In the genomic region with DNA sequence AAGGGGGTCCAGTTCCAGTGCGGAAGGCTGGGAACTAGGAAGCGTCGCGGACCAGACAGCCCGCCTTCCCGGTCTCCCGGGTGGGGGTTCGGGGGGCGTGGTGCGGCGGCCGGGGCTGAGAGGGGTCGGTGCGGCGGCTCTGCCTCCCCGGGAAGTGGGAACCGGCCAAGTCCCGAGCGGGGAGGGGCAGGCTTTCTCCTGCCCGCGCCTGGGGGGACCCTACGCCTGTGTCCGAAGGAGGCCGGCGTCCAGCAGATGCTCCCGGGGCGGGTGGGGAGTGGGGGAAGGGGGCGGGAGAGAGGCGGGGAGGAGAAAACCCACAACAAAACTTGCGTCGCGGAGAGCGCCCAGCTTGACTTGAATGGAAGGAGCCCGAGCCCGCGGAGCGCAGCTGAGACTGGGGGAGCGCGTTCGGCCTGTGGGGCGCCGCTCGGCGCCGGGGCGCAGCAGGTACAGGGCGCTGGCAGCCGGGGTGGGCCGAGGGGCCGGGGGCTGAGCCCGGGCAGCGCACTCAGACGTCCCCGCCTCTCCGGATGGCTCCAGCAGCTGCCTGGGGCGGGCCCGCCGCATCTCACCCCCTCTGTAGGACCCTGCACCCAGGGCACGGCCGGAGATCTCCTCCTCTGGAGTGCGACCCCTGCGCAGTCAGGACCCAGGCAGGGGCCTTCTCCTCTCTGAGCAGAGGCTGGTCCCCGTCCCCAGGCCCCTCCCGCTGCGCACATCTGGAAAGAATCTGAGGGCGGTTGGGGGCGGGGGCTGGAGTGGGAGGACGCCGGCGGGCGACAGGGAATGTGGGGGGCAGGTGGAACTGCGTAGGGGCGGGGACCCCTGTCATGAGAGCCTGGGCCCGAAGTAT, we compare ENCODE assay signal across 9 cellular contexts. TPM values are rescaled to one million over a fixed set of nuclear protein-coding genes. Genes with fewer than 3 reads are reported as not detected.
A peak's percentile ranks its signal among the peaks of the same experiment; 100 is the strongest.
DNase-seq lines count a peak whose midpoint lies in the region; ATAC-seq, FAIRE-seq and TF ChIP-seq lines count a peak whose summit lies in the region.
"Had no signal": no experiment of that assay in that cellular context is flagged by ENCODE, and none has a peak within 500 bp of the region (broad histone marks: within the 10 kb centered on the region; RNA-seq: fewer than 3 reads in every experiment).

Gene PODN (plus strand): TSS at position 355 of the 856 bp plus-strand sequence. CDS start 7,643 bp downstream, outside the sequence.

- CTCF ChIA-PET in activated CD4-positive, alpha-beta memory T cell treated with anti-CD3 and anti-CD28 coated beads for 36 hours (lab: Charles Lee) = no interaction called here
- CTCF ChIA-PET in activated CD4-positive, alpha-beta memory T cell treated with anti-CD3 and anti-CD28 coated beads, Interleukin-2, amount 10 ng/mL, durations not matched to agents 7 days and 5 days (lab: Charles Lee) = no interaction called here
- CTCF ChIA-PET in HepG2 (lab: Yijun Ruan, JAX; ENCODE audit: low intra/inter-chr PET ratio, low total read pairs) = no interaction called here

- H3K9ac ChIP-seq in HepG2 (ENCODE audit: insufficient read depth, low read depth, low read length) = no peak within 1 kb of the TSS

- no peak within 1 kb of the TSS for H2AFZ ChIP-seq in HepG2 (ENCODE audit: low read length)

- TF ChIP-seq EP300 in HepG2 (IDR thresholded peaks at IDR 0.05; ENCODE audit: low read depth in 2 of 2, low read length in 2 of 2) = no peak
- TF ChIP-seq EP300 in HepG2 (CRISPR knock-in tag; IDR thresholded peaks at IDR 0.05; ENCODE audit: borderline replicate concordance) = no peak

- H4K20me1 ChIP-seq in HepG2 (ENCODE audit: insufficient read depth, low read length) = no peaks in the 10 kb centered on the region

- no peak for ATAC-seq in central memory CD8-positive, alpha-beta T cell (replicated peaks; ENCODE audit: extremely low read depth, poor library complexity, severe bottlenecking)
- ATAC-seq in HepG2 = peak; percentile 40
- ATAC-seq in GM18858 (IDR thresholded peaks at IDR 0.05; ENCODE audit: unreplicated experiment) = no peak

- peak within 1 kb of the TSS in 2 of 3 experiments; percentile 17 to 25; a peak in 2 of 6 replicates for H3K4me3 ChIP-seq in HepG2 (replicated peaks in 1 of 3; ENCODE audit: insufficient read depth in 1 of 3, low read depth in 2 of 3, low read length in 3 of 3)

- in situ Hi-C loops in HepG2 (cut with HindIII; ENCODE audit: extremely low pct_ligation_motif_present, low pct_unique_long_range_greater_than_20kb) = no loop called here

- BruUV-seq in HepG2 (replicated peaks; lab: Mats Ljungman, UMichigan) = no TSS peak

- no peaks in the 10 kb centered on the region for H3K9me3 ChIP-seq in HepG2 (ENCODE audit: low read length)

- H3K9me3 Mint-ChIP-seq in activated CD4-positive, alpha-beta memory T cell treated with anti-CD3 and anti-CD28 coated beads for 36 hours = no peaks in the 10 kb centered on the region
- H3K9me3 Mint-ChIP-seq in activated CD4-positive, alpha-beta memory T cell treated with anti-CD3 and anti-CD28 coated beads, Interleukin-2, amount 10 ng/mL, durations not matched to agents 7 days and 5 days = no peaks in the 10 kb centered on the region
- no peaks in the 10 kb centered on the region for H3K9me3 Mint-ChIP-seq in central memory CD8-positive, alpha-beta T cell
- H3K9me3 Mint-ChIP-seq: T-helper 1 cell treated with Interleukin-12 subunit alpha and Interleukin-12 subunit beta and Interleukin-4 antibody, amounts not matched to agents 30 μg/mL and 1 μg/mL, for 36 hours had no signal

- TF ChIP-seq RAD21 in HepG2 (CRISPR knock-in tag; IDR thresholded peaks at IDR 0.05) = no peak

- WGBS in HepG2 (ENCODE audit: low lambda C conversion rate) = 61% methylated on average over 42 of the region's 74 CpGs

- H3K27ac Mint-ChIP-seq in activated CD4-positive, alpha-beta memory T cell treated with anti-CD3 and anti-CD28 coated beads for 36 hours = no peak within 1 kb of the TSS
- no peak within 1 kb of the TSS for H3K27ac Mint-ChIP-seq in activated CD4-positive, alpha-beta memory T cell treated with anti-CD3 and anti-CD28 coated beads, Interleukin-2, amount 10 ng/mL, durations not matched to agents 7 days and 5 days
- no peak within 1 kb of the TSS for H3K27ac Mint-ChIP-seq in central memory CD8-positive, alpha-beta T cell (ENCODE audit: low read depth)
- H3K27ac Mint-ChIP-seq: T-helper 1 cell treated with Interleukin-12 subunit alpha and Interleukin-12 subunit beta and Interleukin-4 antibody, amounts not matched to agents 30 μg/mL and 1 μg/mL, for 36 hours had no signal

- FAIRE-seq in HepG2 (lab: Jason Lieb, UNC) = no peak

- no peaks in the 10 kb centered on the region for H3K79me2 ChIP-seq in HepG2 (ENCODE audit: insufficient read depth, low read length)

- H3K4me1 Mint-ChIP-seq in activated CD4-positive, alpha-beta memory T cell treated with anti-CD3 and anti-CD28 coated beads for 36 hours (ENCODE audit: low read depth) = peaks cover 8% of the 10 kb centered on the region
- peaks cover 2% of the 10 kb centered on the region for H3K4me1 Mint-ChIP-seq in activated CD4-positive, alpha-beta memory T cell treated with anti-CD3 and anti-CD28 coated beads, Interleukin-2, amount 10 ng/mL, durations not matched to agents 7 days and 5 days
- peaks cover 5% of the 10 kb centered on the region for H3K4me1 Mint-ChIP-seq in central memory CD8-positive, alpha-beta T cell

- DNase-seq in activated CD4-positive, alpha-beta memory T cell treated with anti-CD3 and anti-CD28 coated beads for 36 hours = peak; percentile 17
- DNase-seq in activated CD4-positive, alpha-beta memory T cell treated with anti-CD3 and anti-CD28 coated beads, Interleukin-2, amount 10 ng/mL, durations not matched to agents 7 days and 5 days = no peak
- no peak for DNase-seq in central memory CD8-positive, alpha-beta T cell (ENCODE audit: low spot score in 2 of 2)
- no peak for DNase-seq in HepG2 (ENCODE audit: low spot score)
- no peak for DNase-seq in foreskin melanocyte
- DNase-seq in GF-D8 (lab: John Stamatoyannopoulos, UW) = no peak

- no peak for TF ChIP-seq POLR2A in HepG2 (IDR thresholded peaks at IDR 0.05; ENCODE audit: insufficient read depth in 1 of 2, low read depth in 2 of 2, low read length in 2 of 2)

- intact Hi-C loops in activated CD4-positive, alpha-beta memory T cell treated with anti-CD3 and anti-CD28 coated beads for 36 hours (cut with micrococcal nuclease) = no loop called here
- intact Hi-C loops in HepG2 (cut with micrococcal nuclease; ENCODE audit: unreplicated experiment) = no loop called here

- POLR2A ChIA-PET in activated CD4-positive, alpha-beta memory T cell treated with anti-CD3 and anti-CD28 coated beads for 36 hours (lab: Charles Lee) = interaction anchor here (0.6 kb wide), 1 partner anchor 366 kb away, joined by 4 read pairs; no protein-coding TSS in a partner anchor
- POLR2A ChIA-PET in activated CD4-positive, alpha-beta memory T cell treated with anti-CD3 and anti-CD28 coated beads, Interleukin-2, amount 10 ng/mL, durations not matched to agents 7 days and 5 days (lab: Charles Lee) = no interaction called here
- POLR2A ChIA-PET in HepG2 (lab: Yijun Ruan, JAX) = no interaction called here

- no peaks in the 10 kb centered on the region for H3K36me3 ChIP-seq in HepG2 (replicated peaks in 1 of 2; ENCODE audit: control insufficient read depth in 1 of 2, insufficient read depth in 2 of 2, low read length in 2 of 2)

- no peak for TF ChIP-seq CTCF in HepG2 (CRISPR knock-in tag; IDR thresholded peaks at IDR 0.05)
- no peak for TF ChIP-seq CTCF in subcutaneous adipose tissue (IDR thresholded peaks at IDR 0.05; ENCODE audit: low read depth)

- peaks cover 4 to 15% of the 10 kb centered on the region in 2 experiments; a peak in 4 of 5 replicates for H3K27me3 ChIP-seq in HepG2 (ENCODE audit: control insufficient read depth in 1 of 2, insufficient read depth in 2 of 2, low read length in 2 of 2)

- H3K4me1 ChIP-seq in HepG2 (ENCODE audit: insufficient read depth, low read length) = no peaks in the 10 kb centered on the region

- peak within 1 kb of the TSS; percentile 34; the same call in 1 of the 2 replicates for H3K4me2 ChIP-seq in HepG2 (ENCODE audit: low read depth, low read length)

- H3K36me3 Mint-ChIP-seq in activated CD4-positive, alpha-beta memory T cell treated with anti-CD3 and anti-CD28 coated beads for 36 hours = no peaks in the 10 kb centered on the region
- no peaks in the 10 kb centered on the region for H3K36me3 Mint-ChIP-seq in activated CD4-positive, alpha-beta memory T cell treated with anti-CD3 and anti-CD28 coated beads, Interleukin-2, amount 10 ng/mL, durations not matched to agents 7 days and 5 days (ENCODE audit: low read depth)
- no peaks in the 10 kb centered on the region for H3K36me3 Mint-ChIP-seq in central memory CD8-positive, alpha-beta T cell (ENCODE audit: insufficient read depth)

- peak within 1 kb of the TSS; percentile 7 for H3K4me3 Mint-ChIP-seq in activated CD4-positive, alpha-beta memory T cell treated with anti-CD3 and anti-CD28 coated beads for 36 hours
- no peak within 1 kb of the TSS for H3K4me3 Mint-ChIP-seq in activated CD4-positive, alpha-beta memory T cell treated with anti-CD3 and anti-CD28 coated beads, Interleukin-2, amount 10 ng/mL, durations not matched to agents 7 days and 5 days
- H3K4me3 Mint-ChIP-seq in central memory CD8-positive, alpha-beta T cell = peak within 1 kb of the TSS; percentile 73
- H3K4me3 Mint-ChIP-seq: T-helper 1 cell treated with Interleukin-12 subunit alpha and Interleukin-12 subunit beta and Interleukin-4 antibody, amounts not matched to agents 30 μg/mL and 1 μg/mL, for 36 hours had no signal

- H3K27ac ChIP-seq in HepG2 (ENCODE audit: extremely low read length, insufficient read depth, low read length) = no peak within 1 kb of the TSS

- peaks cover 38% of the 10 kb centered on the region for H3K27me3 Mint-ChIP-seq in activated CD4-positive, alpha-beta memory T cell treated with anti-CD3 and anti-CD28 coated beads for 36 hours
- H3K27me3 Mint-ChIP-seq in activated CD4-positive, alpha-beta memory T cell treated with anti-CD3 and anti-CD28 coated beads, Interleukin-2, amount 10 ng/mL, durations not matched to agents 7 days and 5 days = peaks cover 59% of the 10 kb centered on the region
- peaks cover 30% of the 10 kb centered on the region for H3K27me3 Mint-ChIP-seq in central memory CD8-positive, alpha-beta T cell

RNA-seq across cellular contexts. Expression of gene PODN, which starts in this region (rescaled TPM):
- total RNA-seq in activated CD4-positive, alpha-beta memory T cell treated with anti-CD3 and anti-CD28 coated beads for 36 hours = not detected
- not detected for total RNA-seq in activated CD4-positive, alpha-beta memory T cell treated with anti-CD3 and anti-CD28 coated beads, Interleukin-2, amount 10 ng/mL, durations not matched to agents 7 days and 5 days
- total RNA-seq in HepG2 (2016; rRNA removed; fragmentation: Illumina TruSeq; extraction: Trizol) (not detected in 2 replicates), subcutaneous adipose tissue (100 to 1,000 TPM in 3 of 4 donors, 10 to 100 TPM in 1; 88.4 to 197 (median 150) TPM)
- not detected in 2 replicates for total RNA-seq in HepG2 (2016; cell fraction: cytosol; rRNA removed; fragmentation: Illumina TruSeq; extraction: Trizol; ENCODE audit: low read depth)
- total RNA-seq in HepG2 (2016; cell fraction: insoluble cytoplasmic fraction; rRNA removed; fragmentation: Illumina TruSeq; extraction: Trizol) = not detected in 2 replicates
- not detected in 2 replicates for total RNA-seq in HepG2 (2016; cell fraction: membrane; rRNA removed; fragmentation: Illumina TruSeq; extraction: Trizol)
- total RNA-seq in HepG2 (2016; cell fraction: nucleus; rRNA removed; fragmentation: Illumina TruSeq; extraction: Trizol) = not detected in 2 replicates
- polyA plus RNA-seq in HepG2 (2011; rRNA removed) = 0.10 and 0.13 TPM in 2 replicates
- polyA plus RNA-seq in HepG2 (2011; cell fraction: cytosol; rRNA removed) = 0.03 TPM in 1 of 2 replicates, not detected in the other
- polyA plus RNA-seq in HepG2 (2011; cell fraction: nucleus; rRNA removed) = 0.29 and 0.56 TPM in 2 replicates
- 0.38 and 0.40 TPM in 2 replicates for polyA plus RNA-seq in HepG2 (2012)
- polyA plus RNA-seq in HepG2 (2016; cell fraction: cytosol; fragmentation: Illumina TruSeq; extraction: Trizol; ENCODE audit: low read depth) = not detected in 2 replicates
- polyA plus RNA-seq in HepG2 (2016; cell fraction: insoluble cytoplasmic fraction; fragmentation: Illumina TruSeq; extraction: Trizol; ENCODE audit: low read depth) = not detected in 2 replicates
- polyA plus RNA-seq in HepG2 (2016; cell fraction: membrane; fragmentation: Illumina TruSeq; extraction: Trizol; ENCODE audit: low read depth) = not detected in 2 replicates
- polyA plus RNA-seq in HepG2 (2016; cell fraction: nucleus; fragmentation: Illumina TruSeq; extraction: Trizol; ENCODE audit: insufficient read depth, low read depth) = not detected in 2 replicates
- 0.10 TPM in 1 of 2 replicates, not detected in the other for polyA minus RNA-seq in HepG2 (2011; rRNA and poly(A)+ RNA removed; ENCODE audit: low replicate concordance)
- not detected in 2 replicates for polyA minus RNA-seq in HepG2 (2011; cell fraction: cytosol; rRNA and poly(A)+ RNA removed)
- polyA minus RNA-seq in HepG2 (2011; cell fraction: nucleus; rRNA and poly(A)+ RNA removed) = 0.25 TPM in 1 of 2 replicates, not detected in the other

Comparison
In these comparisons a context has a peak if more than half of its experiments do, and no peak if none do; other contexts are left out.
1. RNA of gene PODN (total RNA-seq): 88.4 to 197 TPM in subcutaneous adipose tissue; not detected in HepG2, not detected in activated CD4-positive, alpha-beta memory T cell treated with anti-CD3 and anti-CD28 coated beads for 36 hours and not detected in activated CD4-positive, alpha-beta memory T cell treated with anti-CD3 and anti-CD28 coated beads, Interleukin-2, amount 10 ng/mL, durations not matched to agents 7 days and 5 days; every median in the first group is over 10 times any median in the second.
2. Peak in DNase-seq in activated CD4-positive, alpha-beta memory T cell treated with anti-CD3 and anti-CD28 coated beads for 36 hours; RNA of the gene not detected or under 1 TPM.
3. Peak in ATAC-seq, H3K4me3 ChIP-seq and H3K4me2 ChIP-seq in HepG2; RNA of the gene not detected or under 1 TPM.